ENCODE assay signal across 36 cellular contexts in the genomic region with DNA sequence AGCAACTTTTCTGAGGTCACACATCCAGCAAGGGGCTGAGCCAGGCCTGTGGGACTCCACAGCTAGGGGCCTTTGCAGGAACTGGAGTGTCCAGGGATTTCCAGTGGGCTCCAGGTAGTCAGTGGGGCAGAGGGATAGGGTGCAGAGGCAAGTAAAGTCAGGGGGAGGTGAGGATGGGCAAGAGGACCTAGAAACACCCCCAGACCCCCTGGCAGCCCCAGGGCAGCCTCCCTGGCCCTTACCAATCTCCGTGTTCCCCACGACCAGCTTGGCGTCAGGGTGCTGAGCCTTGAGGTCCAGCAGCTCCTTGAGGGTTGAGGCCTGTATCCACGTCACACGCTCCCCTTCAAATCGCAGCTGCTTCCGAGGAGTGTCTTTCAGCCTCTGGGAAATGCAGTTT. TPM values are rescaled to one million over a fixed set of nuclear protein-coding genes. Genes with fewer than 3 reads are reported as not detected.
"Had no signal": no experiment of that assay in that cellular context is flagged by ENCODE, and none has a peak within 500 bp of the region (broad histone marks: within the 10 kb centered on the region; RNA-seq: fewer than 3 reads in every experiment).

No MANE protein-coding gene starts in this region.

- H3K4me1 ChIP-seq: adrenal gland, body of pancreas, colonic mucosa, lower lobe of right lung, upper lobe of right lung had no signal

- H3K4me3 ChIP-seq: adrenal gland, body of pancreas, cardiac muscle cell, colonic mucosa, dorsolateral prefrontal cortex, heart left ventricle, left lung, lower lobe of right lung, mucosa of descending colon, skin epidermis, upper lobe of right lung had no signal

- ATAC-seq: activated CD4-positive, CD25-positive, alpha-beta regulatory T cell treated with anti-CD3 and anti-CD28 coated beads, Interleukin-2, amount 50 U/mL, for 24 hours; body of pancreas; effector memory CD8-positive, alpha-beta T cell; heart left ventricle; left lung; lower lobe of right lung; mucosa of descending colon; natural killer cell treated with Interleukin-12 subunit alpha and Interleukin-12 subunit beta and Interleukin-15 and Interleukin-18, amount 100 ng/mL, for 72 hours; sciatic nerve; stimulated activated memory B cell treated with anti-CD40 and anti-IgM and Interleukin-4, amounts not matched to agents 10 μg/mL and 1 μg/mL and 100 μg/mL, for 72 hours; stimulated activated naive CD8-positive, alpha-beta T cell treated with anti-CD3 and anti-CD28 coated beads, Interleukin-15, amount 100 ng/mL, for 72 hours; upper lobe of right lung had no signal

- H3K4me3 Mint-ChIP-seq: activated CD4-positive, alpha-beta memory T cell treated with anti-CD3 and anti-CD28 coated beads for 36 hours; activated CD4-positive, alpha-beta T cell treated with anti-CD3 and anti-CD28 coated beads, Interleukin-2, amount 10 ng/mL, durations not matched to agents 24 days and 14 days; activated naive CD4-positive, alpha-beta T cell treated with anti-CD3 and anti-CD28 coated beads for 36 hours; activated naive CD8-positive, alpha-beta T cell treated with anti-CD3 and anti-CD28 coated beads for 36 hours; activated T-helper 1 cell treated with anti-CD3 and anti-CD28 coated beads, Interleukin-12 subunit alpha, Interleukin-12 subunit beta, Interleukin-2, Interleukin-4 antibody, amounts not matched to agents 30 ng/mL and 10 ng/mL and 1 ng/mL, durations not matched to agents 14 hours and 24 hours and 36 hours; effector memory CD8-positive, alpha-beta T cell; natural killer cell treated with Interleukin-12 subunit alpha and Interleukin-12 subunit beta and Interleukin-15 and Interleukin-18, amount 100 ng/mL, for 72 hours; stimulated activated memory B cell treated with anti-CD40 and anti-IgM and Interleukin-4, amounts not matched to agents 10 μg/mL and 1 μg/mL and 100 μg/mL, for 72 hours; stimulated activated naive CD8-positive, alpha-beta T cell treated with anti-CD3 and anti-CD28 coated beads, Interleukin-15, amount 100 ng/mL, for 72 hours; T-helper 1 cell treated with Interleukin-12 subunit alpha and Interleukin-12 subunit beta and Interleukin-4 antibody, amounts not matched to agents 30 μg/mL and 1 μg/mL, for 36 hours had no signal

- H3K9me3 Mint-ChIP-seq: activated CD4-positive, alpha-beta memory T cell treated with anti-CD3 and anti-CD28 coated beads for 36 hours; activated CD4-positive, alpha-beta T cell treated with anti-CD3 and anti-CD28 coated beads, Interleukin-2, amount 10 ng/mL, durations not matched to agents 24 days and 14 days; activated naive CD4-positive, alpha-beta T cell treated with anti-CD3 and anti-CD28 coated beads for 36 hours; activated naive CD8-positive, alpha-beta T cell treated with anti-CD3 and anti-CD28 coated beads for 36 hours; activated T-helper 1 cell treated with anti-CD3 and anti-CD28 coated beads, Interleukin-12 subunit alpha, Interleukin-12 subunit beta, Interleukin-2, Interleukin-4 antibody, amounts not matched to agents 30 ng/mL and 10 ng/mL and 1 ng/mL, durations not matched to agents 14 hours and 24 hours and 36 hours; effector memory CD8-positive, alpha-beta T cell; natural killer cell treated with Interleukin-12 subunit alpha and Interleukin-12 subunit beta and Interleukin-15 and Interleukin-18, amount 100 ng/mL, for 72 hours; stimulated activated memory B cell treated with anti-CD40 and anti-IgM and Interleukin-4, amounts not matched to agents 10 μg/mL and 1 μg/mL and 100 μg/mL, for 72 hours; stimulated activated naive CD8-positive, alpha-beta T cell treated with anti-CD3 and anti-CD28 coated beads, Interleukin-15, amount 100 ng/mL, for 72 hours; T-helper 1 cell treated with Interleukin-12 subunit alpha and Interleukin-12 subunit beta and Interleukin-4 antibody, amounts not matched to agents 30 μg/mL and 1 μg/mL, for 36 hours had no signal

- DNase-seq: activated CD4-positive, alpha-beta memory T cell treated with anti-CD3 and anti-CD28 coated beads for 36 hours; activated CD4-positive, alpha-beta T cell treated with anti-CD3 and anti-CD28 coated beads, Interleukin-2, amount 10 ng/mL, durations not matched to agents 24 days and 14 days; activated CD8-positive, alpha-beta memory T cell treated with anti-CD3 and anti-CD28 coated beads, Interleukin-2, amount 50 U/mL, for 4 hours; activated effector memory CD4-positive, alpha-beta T cell treated with anti-CD3 and anti-CD28 coated beads, Interleukin-2, amount 50 U/mL, for 16 hours; activated naive CD4-positive, alpha-beta T cell treated with anti-CD3 and anti-CD28 coated beads for 36 hours; activated naive CD8-positive, alpha-beta T cell treated with anti-CD3 and anti-CD28 coated beads for 36 hours; activated T-cell treated with anti-CD3 and anti-CD28 coated beads, Interleukin-2, amount 50 U/mL, for 1 hour; adrenal gland; aorta; body of pancreas; cerebellar nuclear complex; colonic mucosa; dorsolateral prefrontal cortex; effector memory CD8-positive, alpha-beta T cell; heart left ventricle; kidney glomerular epithelial cell; left lung; lower lobe of right lung; mucosa of descending colon; stimulated activated CD4-positive, alpha-beta T cell treated with anti-CD3 and anti-CD28 coated beads, Interleukin-4, amount 100 ng/mL, for 24 hours; stimulated activated CD8-positive, alpha-beta memory T cell treated with anti-CD3 and anti-CD28 coated beads, Interleukin-4, amount 100 ng/mL, for 48 hours; stimulated activated naive CD8-positive, alpha-beta T cell treated with anti-CD3 and anti-CD28 coated beads, Interleukin-15, amount 100 ng/mL, for 72 hours; substantia nigra; T-helper 9 cell; upper lobe of right lung had no signal

- H3K36me3 ChIP-seq: adrenal gland, cardiac muscle cell, colonic mucosa, heart left ventricle, left lung, lower lobe of right lung, upper lobe of right lung, WERI-Rb-1 had no signal

- H3K27ac Mint-ChIP-seq: activated CD4-positive, alpha-beta memory T cell treated with anti-CD3 and anti-CD28 coated beads for 36 hours; activated CD4-positive, alpha-beta T cell treated with anti-CD3 and anti-CD28 coated beads, Interleukin-2, amount 10 ng/mL, durations not matched to agents 24 days and 14 days; activated naive CD4-positive, alpha-beta T cell treated with anti-CD3 and anti-CD28 coated beads for 36 hours; activated naive CD8-positive, alpha-beta T cell treated with anti-CD3 and anti-CD28 coated beads for 36 hours; activated T-helper 1 cell treated with anti-CD3 and anti-CD28 coated beads, Interleukin-12 subunit alpha, Interleukin-12 subunit beta, Interleukin-2, Interleukin-4 antibody, amounts not matched to agents 30 ng/mL and 10 ng/mL and 1 ng/mL, durations not matched to agents 14 hours and 24 hours and 36 hours; effector memory CD8-positive, alpha-beta T cell; natural killer cell treated with Interleukin-12 subunit alpha and Interleukin-12 subunit beta and Interleukin-15 and Interleukin-18, amount 100 ng/mL, for 72 hours; stimulated activated memory B cell treated with anti-CD40 and anti-IgM and Interleukin-4, amounts not matched to agents 10 μg/mL and 1 μg/mL and 100 μg/mL, for 72 hours; stimulated activated naive CD8-positive, alpha-beta T cell treated with anti-CD3 and anti-CD28 coated beads, Interleukin-15, amount 100 ng/mL, for 72 hours; T-helper 1 cell treated with Interleukin-12 subunit alpha and Interleukin-12 subunit beta and Interleukin-4 antibody, amounts not matched to agents 30 μg/mL and 1 μg/mL, for 36 hours had no signal

- H3K27ac ChIP-seq: adrenal gland, body of pancreas, cardiac muscle cell, colonic mucosa, dorsolateral prefrontal cortex, heart left ventricle, left lung, lower lobe of right lung, upper lobe of right lung, WERI-Rb-1 had no signal

- H3K9me3 ChIP-seq: adrenal gland, body of pancreas, colonic mucosa, heart left ventricle, left lung, lower lobe of right lung, mucosa of descending colon, upper lobe of right lung had no signal

- H3K27me3 Mint-ChIP-seq: activated CD4-positive, alpha-beta memory T cell treated with anti-CD3 and anti-CD28 coated beads for 36 hours had no signal

- H3K27me3 ChIP-seq: adrenal gland, body of pancreas, cardiac muscle cell, colonic mucosa, dorsolateral prefrontal cortex, heart left ventricle, left lung, upper lobe of right lung had no signal

- H3K36me3 Mint-ChIP-seq: activated CD4-positive, alpha-beta memory T cell treated with anti-CD3 and anti-CD28 coated beads for 36 hours; activated naive CD8-positive, alpha-beta T cell treated with anti-CD3 and anti-CD28 coated beads for 36 hours; natural killer cell treated with Interleukin-12 subunit alpha and Interleukin-12 subunit beta and Interleukin-15 and Interleukin-18, amount 100 ng/mL, for 72 hours; stimulated activated memory B cell treated with anti-CD40 and anti-IgM and Interleukin-4, amounts not matched to agents 10 μg/mL and 1 μg/mL and 100 μg/mL, for 72 hours had no signal

RNA-seq across cellular contexts. Expression of gene XDH, which starts 28.4 kb away (rescaled TPM):
- total RNA-seq: activated CD4-positive, alpha-beta memory T cell treated with anti-CD3 and anti-CD28 coated beads for 36 hours; activated CD4-positive, alpha-beta T cell treated with anti-CD3 and anti-CD28 coated beads, Interleukin-2, amount 10 ng/mL, durations not matched to agents 24 days and 14 days; activated CD8-positive, alpha-beta memory T cell treated with anti-CD3 and anti-CD28 coated beads for 36 hours; activated naive CD4-positive, alpha-beta T cell treated with anti-CD3 and anti-CD28 coated beads for 36 hours; activated naive CD8-positive, alpha-beta T cell treated with anti-CD3 and anti-CD28 coated beads for 36 hours; activated T-helper 1 cell treated with anti-CD3 and anti-CD28 coated beads, Interleukin-12 subunit alpha, Interleukin-12 subunit beta, Interleukin-2, Interleukin-4 antibody, amounts not matched to agents 30 ng/mL and 10 ng/mL and 1 ng/mL, durations not matched to agents 14 hours and 24 hours and 36 hours; adrenal gland; aorta; dorsolateral prefrontal cortex; posterior vena cava had no signal
